ENCODE assay signal across 21 cellular contexts in the genomic region with DNA sequence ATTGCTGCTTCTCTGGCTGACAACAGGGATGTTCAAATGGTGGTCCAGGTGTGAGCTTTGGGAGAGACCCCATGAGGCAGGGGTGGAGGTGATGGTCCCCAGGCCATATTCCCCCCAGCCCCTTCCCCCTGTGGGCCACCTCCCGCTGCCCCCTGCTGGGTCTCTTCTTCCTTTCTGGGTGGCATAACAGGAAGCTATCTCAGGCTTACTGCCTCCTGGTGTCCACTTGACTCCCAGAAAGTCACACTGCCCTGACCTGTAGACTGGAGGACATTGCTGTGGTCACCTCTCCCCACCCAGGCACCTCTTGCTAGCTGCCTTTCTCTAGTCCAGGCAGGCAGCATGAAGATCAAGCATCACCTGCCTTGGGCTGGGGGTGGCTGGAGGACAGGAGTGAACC. TPM values are rescaled to one million over a fixed set of nuclear protein-coding genes. Genes with fewer than 3 reads are reported as not detected.
DNase-seq lines count a peak whose midpoint lies in the region; ATAC-seq and TF ChIP-seq lines count a peak whose summit lies in the region.
"Had no signal": no experiment of that assay in that cellular context is flagged by ENCODE, and none has a peak within 500 bp of the region (broad histone marks: within the 10 kb centered on the region; RNA-seq: fewer than 3 reads in every experiment).

No MANE protein-coding gene starts in this region.

- H2BK120ac ChIP-seq in H9 (ENCODE audit: low read depth, low read length, poor library complexity, severe bottlenecking), result no peak overlapping the region

- peaks cover 20 to 24% of the 10 kb centered on the region in 2 experiments for H3K4me1 Mint-ChIP-seq in H9

- H3K18ac ChIP-seq in H9 (ENCODE audit: insufficient read length, low read depth, low read length), result no peak overlapping the region

- no peaks in the 10 kb centered on the region for H3K9me3 ChIP-seq in DND-41 (ENCODE audit: insufficient read depth, low read length, severe bottlenecking)
- H3K9me3 ChIP-seq in H9 (ENCODE audit: control insufficient read depth, low read depth, low read length), result no peaks in the 10 kb centered on the region
- H3K9me3 ChIP-seq in OCI-LY7 (ENCODE audit: low read length), result no peaks in the 10 kb centered on the region
- H3K9me3 ChIP-seq: SJSA1 had no signal

- H2BK5ac ChIP-seq in H9 (ENCODE audit: insufficient read length, low read length), result no peak overlapping the region

- H3K27ac Mint-ChIP-seq in H9, result no peak overlapping the region
- H3K27ac Mint-ChIP-seq: T-helper 1 cell treated with Interleukin-12 subunit alpha and Interleukin-12 subunit beta and Interleukin-4 antibody, amounts not matched to agents 30 μg/mL and 1 μg/mL, for 36 hours had no signal

- intact Hi-C loops in OCI-LY7 (cut with micrococcal nuclease; ENCODE audit: unreplicated experiment) (loop anchor here (10.0 kb wide), 1 partner anchor 728 kb away; a partner anchor contains a TSS), head of caudate nucleus (cut with DNase I) (no loop called here), Right ventricle myocardium inferior (cut with DNase I) (loop anchor here (10.0 kb wide), 2 partner anchors 528 to 728 kb away; a partner anchor contains a TSS)

- H3K27me3 ChIP-seq in DND-41 (ENCODE audit: insufficient read depth, low read length, poor library complexity) (no peaks in the 10 kb centered on the region), H9 (ENCODE audit: insufficient read depth, low read length) (no peaks in the 10 kb centered on the region), foreskin keratinocyte (no peaks in the 10 kb centered on the region)
- H3K27me3 ChIP-seq: SJSA1 had no signal

- H3K4me3 ChIP-seq in DND-41 (ENCODE audit: low read depth in 1 of 2, low read length in 2 of 2) (no peak overlapping the region), OCI-LY7 (ENCODE audit: low read depth, low read length, poor library complexity, severe bottlenecking) (no peak overlapping the region)
- H3K4me3 ChIP-seq: GM12878, PC-9, SJSA1 had no signal

- H3K27me3 Mint-ChIP-seq in H9 (ENCODE audit: low read depth), result peaks cover 4% of the 10 kb centered on the region

- H3K14ac ChIP-seq in H9 (ENCODE audit: insufficient read depth, low read length), result no peak overlapping the region

- H3K79me2 ChIP-seq in DND-41 (ENCODE audit: insufficient read depth, low read length) (no peaks in the 10 kb centered on the region), H9 (ENCODE audit: insufficient read depth, low read length) (no peaks in the 10 kb centered on the region), OCI-LY7 (ENCODE audit: insufficient read depth, low read depth, low read length) (no peaks in the 10 kb centered on the region)

- H3K79me1 ChIP-seq in H9 (ENCODE audit: insufficient read depth, low read depth, low read length, poor library complexity, severe bottlenecking), result no peaks in the 10 kb centered on the region

- no peak overlapping the region for H4K5ac ChIP-seq in H9 (ENCODE audit: insufficient read length, low read depth, low read length)

- no peak overlapping the region for H3K27ac ChIP-seq in DND-41 (ENCODE audit: low read length)
- no peak overlapping the region for H3K27ac ChIP-seq in H9 (ENCODE audit: insufficient read length, low read depth, low read length)
- H3K27ac ChIP-seq in OCI-LY7 (ENCODE audit: low read depth, low read length, poor library complexity, severe bottlenecking), result no peak overlapping the region
- no peak overlapping the region for H3K27ac ChIP-seq in foreskin keratinocyte
- H3K27ac ChIP-seq: PC-9, RWPE1, SJSA1 had no signal

- H3K4me1 ChIP-seq in DND-41 (ENCODE audit: insufficient read depth, low read length), result peaks cover 7% of the 10 kb centered on the region
- H3K4me1 ChIP-seq in H9 (ENCODE audit: insufficient read depth, low read length), result no peaks in the 10 kb centered on the region; the same call in 1 of the 2 replicates
- peaks cover 43% of the 10 kb centered on the region for H3K4me1 ChIP-seq in OCI-LY7 (ENCODE audit: insufficient read depth, low read length, poor library complexity, severe bottlenecking)
- peaks cover 3% of the 10 kb centered on the region for H3K4me1 ChIP-seq in foreskin keratinocyte

- BruUV-seq in OCI-LY7 (replicated peaks; lab: Mats Ljungman, UMichigan), result no TSS peak

- H4K8ac ChIP-seq in H9 (replicated peaks; ENCODE audit: insufficient read length, low read depth, low read length), result no peak overlapping the region

- H2BK12ac ChIP-seq in H9 (ENCODE audit: insufficient read length, low read depth, low read length), result no peak overlapping the region

- no peak overlapping the region for H3K23ac ChIP-seq in H9 (ENCODE audit: insufficient read length, low read depth, low read length)

- H3K36me3 Mint-ChIP-seq in H9 (ENCODE audit: insufficient read depth in 1 of 3, low read depth in 3 of 3), result no peaks in the 10 kb centered on the region
- H3K36me3 Mint-ChIP-seq: CD8-positive, alpha-beta memory T cell had no signal

- POLR2A ChIA-PET in OCI-LY7 (lab: Charles Lee), result interaction anchor here (0.9 kb wide), 1 partner anchor 9 kb away, joined by 3 read pairs; no protein-coding TSS in a partner anchor

- no peak overlapping the region for H3K56ac ChIP-seq in H9 (ENCODE audit: insufficient read length, low read depth, low read length)

- no CpG with 5 or more reads among the region's 1 CpG for WGBS in H9 (ENCODE audit: extremely low coverage, insufficient read length, low lambda C conversion rate)

- CTCF ChIA-PET in OCI-LY7 (lab: Charles Lee; ENCODE audit: unreplicated experiment), result no interaction called here

- ATAC-seq in DND-41 (ENCODE audit: insufficient read depth, low read depth) (no peak), foreskin keratinocyte (no peak), Right ventricle myocardium inferior (no peak)
- ATAC-seq: GM12878 had no signal

- H3K4ac ChIP-seq in H9 (ENCODE audit: low read depth, low read length), result no peak overlapping the region

- H2BK20ac ChIP-seq in H9 (ENCODE audit: low read depth, low read length, poor library complexity, severe bottlenecking), result no peak overlapping the region

- DNase-seq in DND-41, result no peak
- no peak for DNase-seq in H9
- DNase-seq in OCI-LY7 (ENCODE audit: low spot score), result no peak
- no peak for DNase-seq in foreskin keratinocyte
- DNase-seq in head of caudate nucleus, result no peak
- no peak for DNase-seq in activated CD8-positive, alpha-beta memory T cell treated with anti-CD3 and anti-CD28 coated beads for 24 hours
- no peak for DNase-seq in GOT3 (lab: John Stamatoyannopoulos, UW)
- no peak for DNase-seq in Right ventricle myocardium inferior (ENCODE audit: missing footprints)
- DNase-seq: ACHN; C1 segment of cervical spinal cord; CD8-positive, alpha-beta memory T cell; DMS79 treated with DMSO at 0.1 percent for 48 hours; NCI-H1694 treated with DMSO at 0.1 percent for 48 hours; NCI-H2107; NCI-H510A treated with DMSO at 0.1 percent for 48 hours; NCI-H774; PC-9 had no signal

- H4K20me1 ChIP-seq in DND-41 (ENCODE audit: insufficient read depth, low read length), result no peaks in the 10 kb centered on the region
- H4K20me1 ChIP-seq in H9 (ENCODE audit: control insufficient read depth, insufficient read depth, insufficient read length), result no peaks in the 10 kb centered on the region
- no peaks in the 10 kb centered on the region for H4K20me1 ChIP-seq in OCI-LY7 (ENCODE audit: insufficient read depth, low read length)

- H4K91ac ChIP-seq in H9 (ENCODE audit: insufficient read length, low read depth, low read length), result no peak overlapping the region

- H3K4me3 Mint-ChIP-seq in H9, result no peak overlapping the region
- H3K4me3 Mint-ChIP-seq: T-helper 1 cell treated with Interleukin-12 subunit alpha and Interleukin-12 subunit beta and Interleukin-4 antibody, amounts not matched to agents 30 μg/mL and 1 μg/mL, for 36 hours had no signal

- TF ChIP-seq CTCF in DND-41 (IDR thresholded peaks at IDR 0.05; ENCODE audit: borderline replicate concordance, extremely low read depth, low read length, poor library complexity, severe bottlenecking) (peak; percentile 19), H9 (conservative IDR thresholded peaks at IDR 0.05) (no peak), OCI-LY7 (conservative IDR thresholded peaks at IDR 0.05; ENCODE audit: low read length) (peak; percentile 44; the same call in 1 of the 2 replicates), foreskin keratinocyte (conservative IDR thresholded peaks at IDR 0.05) (peak; percentile 8)

- no peak overlapping the region for H3K9ac ChIP-seq in DND-41 (ENCODE audit: low read depth, low read length)
- no peak overlapping the region for H3K9ac ChIP-seq in H9 (ENCODE audit: extremely low read depth, insufficient read length, low read length)

- H3K9me3 Mint-ChIP-seq in H9, result peaks cover 0 to 4% of the 10 kb centered on the region in 2 experiments; a peak in 2 of 5 replicates
- H3K9me3 Mint-ChIP-seq: CD8-positive, alpha-beta memory T cell; T-helper 1 cell treated with Interleukin-12 subunit alpha and Interleukin-12 subunit beta and Interleukin-4 antibody, amounts not matched to agents 30 μg/mL and 1 μg/mL, for 36 hours had no signal

- H3T11ph ChIP-seq in H9 (ENCODE audit: low read length), result no peak overlapping the region

- H3K4me2 ChIP-seq in DND-41 (ENCODE audit: insufficient read depth, low read length) (no peak overlapping the region), H9 (ENCODE audit: insufficient read depth, insufficient read length, low read length) (no peak overlapping the region), OCI-LY7 (ENCODE audit: low read length) (no peak overlapping the region)
- H3K4me2 ChIP-seq: PC-9 had no signal

- H2BK15ac ChIP-seq in H9 (ENCODE audit: low read depth, low read length), result peak overlapping the region; percentile 98; the same call in 1 of the 2 replicates

- peaks cover 3% of the 10 kb centered on the region for H3K23me2 ChIP-seq in H9 (ENCODE audit: insufficient read length, low read depth, low read length, poor library complexity, severe bottlenecking)

- H2AK5ac ChIP-seq in H9 (ENCODE audit: insufficient read length, low read length), result no peak overlapping the region

- H3K36me3 ChIP-seq in DND-41 (ENCODE audit: insufficient read depth, low read length) (no peaks in the 10 kb centered on the region), OCI-LY7 (ENCODE audit: insufficient read depth, low read length) (no peaks in the 10 kb centered on the region)
- H3K36me3 ChIP-seq: SJSA1 had no signal

- H3K9me2 ChIP-seq in OCI-LY7 (ENCODE audit: insufficient read depth, low read length), result no peaks in the 10 kb centered on the region

- H2AFZ ChIP-seq in DND-41 (ENCODE audit: low read depth, low read length), result no peak overlapping the region
- no peak overlapping the region for H2AFZ ChIP-seq in H9 (ENCODE audit: low read length)
- no peak overlapping the region for H2AFZ ChIP-seq in OCI-LY7 (ENCODE audit: low read length)
- H2AFZ ChIP-seq: PC-9 had no signal

RNA-seq across cellular contexts. Expression of a gene that starts 46.4 kb away (rescaled TPM):
- total RNA-seq in H9 (2021) (5.4 and 6.0 TPM in 2 replicates), OCI-LY7 (2022) (464 and 485 TPM in 2 replicates), foreskin keratinocyte (1.8 and 2.2 TPM in 2 replicates), Right ventricle myocardium inferior (6.9 TPM)
- total RNA-seq in OCI-LY7 (2014; rRNA removed; shearing (Covaris generic)), result 196 and 198 TPM in 2 replicates
- 0.72 and 0.87 TPM in 2 replicates for polyA plus RNA-seq in foreskin keratinocyte

Comparison
In these comparisons a context has a peak if more than half of its experiments do, and no peak if none do; other contexts are left out.
1. RNA of a gene that starts 46.4 kb away (total RNA-seq): 196 to 485 TPM in OCI-LY7; 6.9 TPM in Right ventricle myocardium inferior (single experiment), 5.4 to 6.0 TPM in H9 and 1.8 to 2.2 TPM in foreskin keratinocyte; every median in the first group is over 10 times any median in the second.